32 cellular contexts compared by ENCODE assay signal in genomic region chr6:103456652-103457051, GRCh38.
"Had no signal": no experiment of that assay in that cellular context is flagged by ENCODE, and none has a peak within 500 bp of the region (broad histone marks: within the 10 kb centered on the region; RNA-seq: fewer than 3 reads in every experiment).

No MANE protein-coding gene starts in this region.

- FAIRE-seq: astrocyte, bronchial epithelial cell had no signal

- H3K36me3 ChIP-seq: adrenal gland, ascending aorta, brain microvascular endothelial cell, breast epithelium, cardiac muscle cell had no signal

- H3K27ac ChIP-seq: adrenal gland, ascending aorta, body of pancreas, brain microvascular endothelial cell, breast epithelium, cardiac muscle cell had no signal

- H3K4me3 ChIP-seq: adrenal gland, ascending aorta, body of pancreas, breast epithelium, cardiac muscle cell had no signal

- DNase-seq: activated effector memory CD4-positive, alpha-beta T cell treated with anti-CD3 and anti-CD28 coated beads, Interleukin-2, amount 50 U/mL, for 16 hours; activated effector memory CD4-positive, alpha-beta T cell treated with Interleukin-2 at 50 U/mL for 16 hours; activated gamma-delta T cell; activated gamma-delta T cell treated with Interleukin-2 at 50 U/mL for 16 hours; activated naive CD4-positive, alpha-beta T cell; activated naive CD4-positive, alpha-beta T cell treated with anti-CD3 and anti-CD28 coated beads for 36 hours; activated naive CD4-positive, alpha-beta T cell treated with anti-CD3 and anti-CD28 coated beads, Interleukin-2, amount 10 ng/mL, durations not matched to agents 7 days and 5 days; activated naive CD4-positive, alpha-beta T cell treated with anti-CD3 and anti-CD28 coated beads, Interleukin-2, amount 50 U/mL, for 16 hours; activated naive CD4-positive, alpha-beta T cell treated with Interleukin-2 at 50 U/mL for 16 hours; activated naive CD8-positive, alpha-beta T cell treated with anti-CD3 and anti-CD28 coated beads for 36 hours; activated naive CD8-positive, alpha-beta T cell treated with anti-CD3 and anti-CD28 coated beads, Interleukin-2, amount 10 ng/mL, durations not matched to agents 7 days and 5 days; activated naive CD8-positive, alpha-beta T cell treated with anti-CD3 and anti-CD28 coated beads, Interleukin-2, amount 50 U/mL, for 24 hours; activated T-cell treated with anti-CD3 and anti-CD28 coated beads, Interleukin-2, amount 50 U/mL, for 24 hours; activated T-cell treated with anti-CD3 and anti-CD28 coated beads, Interleukin-2, amount 50 U/mL, for 4 hours; activated T-cell treated with anti-CD3 and anti-CD28 coated beads, Interleukin-2, amount 50 U/mL, for 48 hours; activated T-cell treated with anti-CD3 and anti-CD28 coated beads, Interleukin-2, amount 50 U/mL, for 72 hours; adrenal gland; amniotic stem cell; amygdala; anterior cingulate cortex; body of pancreas; brain microvascular endothelial cell; caudate nucleus; central memory CD4-positive, alpha-beta T cell; cerebellar nuclear complex had no signal

- H3K9me3 ChIP-seq: adrenal gland, ascending aorta, body of pancreas had no signal

- H3K27me3 ChIP-seq: adrenal gland, ascending aorta, body of pancreas, brain microvascular endothelial cell, breast epithelium, cardiac muscle cell had no signal

- H3K4me1 ChIP-seq: adrenal gland, ascending aorta, body of pancreas, breast epithelium had no signal

- ATAC-seq: activated naive CD4-positive, alpha-beta T cell treated with anti-CD3 and anti-CD28 coated beads, Interleukin-2, amount 50 U/mL, for 72 hours; activated naive CD8-positive, alpha-beta T cell treated with anti-CD3 and anti-CD28 coated beads, Interleukin-2, amount 50 U/mL, for 24 hours; activated T-cell treated with anti-CD3 and anti-CD28 coated beads, Interleukin-2, amount 50 U/mL, for 4 hours; activated T-cell treated with anti-CD3 and anti-CD28 coated beads, Interleukin-2, amount 50 U/mL, for 72 hours; activated T-helper 17 cell treated with anti-CD3 and anti-CD28 coated beads, Interleukin-2, amount 50 U/mL, for 72 hours; body of pancreas had no signal
